In genomic region chr22:24216541-24217209, GRCh38 we compare ENCODE assay signal across 25 cellular contexts. TPM values are rescaled to one million over a fixed set of nuclear protein-coding genes. Genes with fewer than 3 reads are reported as not detected.
DNase-seq lines count a peak whose midpoint lies in the region; ATAC-seq, FAIRE-seq and TF ChIP-seq lines count a peak whose summit lies in the region.
"Had no signal": no experiment of that assay in that cellular context is flagged by ENCODE, and none has a peak within 500 bp of the region (broad histone marks: within the 10 kb centered on the region; RNA-seq: fewer than 3 reads in every experiment).

No MANE protein-coding gene starts in this region.

- H3K27ac Mint-ChIP-seq in activated T-helper 17 cell treated with anti-CD3 and anti-CD28 coated beads, Interleukin-2, amount 50 U/mL, for 72 hours, result no peak overlapping the region
- H3K27ac Mint-ChIP-seq: HFFc6, neural progenitor cell had no signal

- H3K4me3 ChIP-seq in BLaER1, result no peak overlapping the region
- H3K4me3 ChIP-seq: left ventricle myocardium inferior, neural progenitor cell had no signal

- no peaks in the 10 kb centered on the region for H3K4me1 Mint-ChIP-seq in activated T-helper 17 cell treated with anti-CD3 and anti-CD28 coated beads, Interleukin-2, amount 50 U/mL, for 72 hours

- no peaks in the 10 kb centered on the region for H3K9me3 Mint-ChIP-seq in activated T-helper 17 cell treated with anti-CD3 and anti-CD28 coated beads, Interleukin-2, amount 50 U/mL, for 72 hours
- H3K9me3 Mint-ChIP-seq: HFFc6 had no signal

- no peaks in the 10 kb centered on the region for H4K20me1 ChIP-seq in BLaER1

- no peak for DNase-seq in GM12891 (ENCODE audit: insufficient read length, low spot score)
- DNase-seq in stimulated activated CD8-positive, alpha-beta memory T cell treated with anti-CD3 and anti-CD28 coated beads, Interleukin-7, amount 100 ng/mL, for 48 hours (ENCODE audit: extremely low read depth in 1 of 2, low read depth in 1 of 2), result peak; percentile 8 to 18
- DNase-seq in COLO668 (lab: John Stamatoyannopoulos, UW; ENCODE audit: unreplicated experiment), result no peak
- DNase-seq: activated CD4-positive, alpha-beta T cell treated with anti-CD3 and anti-CD28 coated beads for 1 hour; amniotic stem cell; brain microvascular endothelial cell; DMS79; effector CD4-positive, alpha-beta T cell; GOT3; HFFc6; islet precursor cell; left ventricle myocardium inferior; mesendoderm; OCI-M1; right cardiac atrium; stimulated activated naive CD4-positive, alpha-beta T cell treated with Interleukin-2 at 50 U/mL for 16 hours; T-helper 2 cell had no signal

- FAIRE-seq in GM12891 (lab: Jason Lieb, UNC), result peak; percentile 50
- FAIRE-seq: GM12892 had no signal

- H3K27ac ChIP-seq in BLaER1, result 0 out of 2 replicates have a peak overlapping the region, but pooled peaks have one; percentile 19
- H3K27ac ChIP-seq: brain microvascular endothelial cell, epithelial cell of prostate, left ventricle myocardium inferior, neural progenitor cell had no signal

- no peaks in the 10 kb centered on the region for H3K9me3 ChIP-seq in BLaER1
- H3K9me3 ChIP-seq: left ventricle myocardium inferior had no signal

- H3K27me3 ChIP-seq in BLaER1, result no peaks in the 10 kb centered on the region
- H3K27me3 ChIP-seq: brain microvascular endothelial cell, neural progenitor cell had no signal

- H3K27me3 Mint-ChIP-seq in activated T-helper 17 cell treated with anti-CD3 and anti-CD28 coated beads, Interleukin-2, amount 50 U/mL, for 72 hours, result peaks cover 4% of the 10 kb centered on the region

- no peaks in the 10 kb centered on the region for H3K36me3 Mint-ChIP-seq in activated T-helper 17 cell treated with anti-CD3 and anti-CD28 coated beads, Interleukin-2, amount 50 U/mL, for 72 hours (ENCODE audit: low read depth)
- H3K36me3 Mint-ChIP-seq: neural progenitor cell had no signal

- peak overlapping the region; percentile 80 for H3K4me2 ChIP-seq in BLaER1
- H3K4me2 ChIP-seq: neural progenitor cell had no signal

- ATAC-seq in activated T-helper 17 cell treated with anti-CD3 and anti-CD28 coated beads, Interleukin-2, amount 50 U/mL, for 72 hours (replicated peaks), result peak; percentile 62
- ATAC-seq in esophagus mucosa (no peak), HG03354 (IDR thresholded peaks at IDR 0.05; ENCODE audit: poor library complexity, severe bottlenecking, unreplicated experiment) (no peak)
- ATAC-seq: right cardiac atrium had no signal

- TF ChIP-seq POLR2A in GM12891 (IDR thresholded peaks at IDR 0.05; ENCODE audit: low read depth, low read length), result no peak

- H3K4me3 Mint-ChIP-seq in activated T-helper 17 cell treated with anti-CD3 and anti-CD28 coated beads, Interleukin-2, amount 50 U/mL, for 72 hours, result no peak overlapping the region
- H3K4me3 Mint-ChIP-seq: HFFc6, neural progenitor cell had no signal

- peak overlapping the region; percentile 8; the same call in 1 of the 2 replicates for H3K9ac ChIP-seq in BLaER1
- H3K9ac ChIP-seq: neural progenitor cell had no signal

- no peaks in the 10 kb centered on the region for H3K36me3 ChIP-seq in BLaER1
- H3K36me3 ChIP-seq: neural progenitor cell had no signal

- H3K4me1 ChIP-seq in BLaER1, result peaks cover 25% of the 10 kb centered on the region
- H3K4me1 ChIP-seq: left ventricle myocardium inferior, neural progenitor cell had no signal

TF ChIP-seq in GM12891, 5 proteins besides CTCF, POLR2A, EP300 and RAD21:
- TF ChIP-seq PAX5 (IDR thresholded peaks at IDR 0.05; ENCODE audit: insufficient read depth, low read length, severe bottlenecking) (no peak), SPI1 (IDR thresholded peaks at IDR 0.05; ENCODE audit: low read depth, low read length) (no peak), POLR2AphosphoS5 (IDR thresholded peaks at IDR 0.05; ENCODE audit: low read depth, low read length) (no peak), POU2F2 (IDR thresholded peaks at IDR 0.05; ENCODE audit: low read depth, low read length) (no peak), TAF1 (IDR thresholded peaks at IDR 0.05; ENCODE audit: low read depth, low read length) (no peak)

RNA-seq across cellular contexts. Expression of gene GGT5, which starts 28.2 kb away (rescaled TPM):
- not detected for polyA plus RNA-seq in GM12891 (2012; ENCODE audit: low read depth, missing spikeins)
- total RNA-seq in activated T-helper 17 cell treated with anti-CD3 and anti-CD28 coated beads, Interleukin-2, amount 50 U/mL, for 72 hours, result under 1 TPM in 1 of 2 donors, not detected in 1; 0.19 TPM
- 5.0 TPM for total RNA-seq in esophagus mucosa
- total RNA-seq: NCI-H460 had no signal

RNA-seq across cellular contexts. Expression of gene SUSD2, which starts 35.4 kb away (rescaled TPM):
- 0.08 TPM for polyA plus RNA-seq in GM12891 (2012; ENCODE audit: low read depth, missing spikeins)
- 1 to 10 TPM in 1 of 2 donors, under 1 TPM in 1; 0.66 to 1.5 TPM for total RNA-seq in activated T-helper 17 cell treated with anti-CD3 and anti-CD28 coated beads, Interleukin-2, amount 50 U/mL, for 72 hours
- total RNA-seq in esophagus mucosa, result 1.4 TPM

RNA-seq across cellular contexts. Expression of gene SPECC1L, which starts 54.0 kb away (rescaled TPM):
- 9.4 TPM for polyA plus RNA-seq in GM12891 (2012; ENCODE audit: low read depth, missing spikeins)
- 10 to 100 TPM; 25.7 to 42.2 TPM for total RNA-seq in activated T-helper 17 cell treated with anti-CD3 and anti-CD28 coated beads, Interleukin-2, amount 50 U/mL, for 72 hours
- total RNA-seq in esophagus mucosa, result 33.4 TPM

Comparison
In these comparisons a context has a peak if more than half of its experiments do, and no peak if none do; other contexts are left out.
1. DNase-seq: peak in stimulated activated CD8-positive, alpha-beta memory T cell treated with anti-CD3 and anti-CD28 coated beads, Interleukin-7, amount 100 ng/mL, for 48 hours (2 of 2); none in GM12891 (single experiment) and COLO668 (single experiment).